ENCODE assay signal across 27 cellular contexts in the genomic region with DNA sequence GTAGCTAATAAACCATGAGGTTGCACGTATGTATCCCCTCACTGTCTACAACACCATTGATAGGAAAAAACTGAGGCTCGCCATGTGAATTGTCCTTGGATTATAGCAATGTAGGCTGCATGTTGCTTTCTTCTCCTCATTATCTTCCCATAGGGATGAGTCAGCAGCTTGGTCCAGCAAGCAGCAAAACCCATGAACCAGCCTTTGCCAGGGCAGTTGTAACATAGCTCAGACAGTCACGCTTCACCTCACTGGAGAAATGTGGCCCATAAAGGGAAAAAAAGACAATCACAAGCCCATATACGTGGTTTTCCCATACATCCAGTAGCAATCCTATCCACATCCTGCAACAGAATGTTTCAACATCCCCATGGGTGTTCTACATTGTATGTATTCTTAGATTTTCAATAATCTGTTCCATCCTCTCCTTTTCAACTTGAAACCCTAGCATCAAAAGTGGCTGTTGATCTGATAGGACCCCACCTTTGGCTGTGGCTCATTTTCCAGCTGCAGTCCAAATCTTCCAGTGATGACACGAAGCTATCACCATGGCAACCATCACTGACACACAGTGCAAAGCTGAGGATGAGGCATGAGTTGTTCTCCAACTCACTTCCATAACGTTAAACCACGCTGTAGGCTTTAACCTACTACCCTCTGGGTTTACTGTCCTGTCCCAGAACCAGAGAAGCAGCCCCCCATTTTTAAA. TPM values are rescaled to one million over a fixed set of nuclear protein-coding genes. Genes with fewer than 3 reads are reported as not detected.
DNase-seq lines count a peak whose midpoint lies in the region; ATAC-seq, FAIRE-seq and TF ChIP-seq lines count a peak whose summit lies in the region.
"Had no signal": no experiment of that assay in that cellular context is flagged by ENCODE, and none has a peak within 500 bp of the region (broad histone marks: within the 10 kb centered on the region; RNA-seq: fewer than 3 reads in every experiment).

No MANE protein-coding gene starts in this region.

- no peak for TF ChIP-seq CTCF in A549 (IDR thresholded peaks at IDR 0.05)

- ATAC-seq in A549 (peak; percentile 32 to 36; a peak in 4 of 6 replicates), HG02571 (IDR thresholded peaks at IDR 0.05; ENCODE audit: unreplicated experiment) (no peak), GM18907 (IDR thresholded peaks at IDR 0.05; ENCODE audit: unreplicated experiment) (no peak)
- no peak for ATAC-seq in stimulated activated effector memory CD8-positive, alpha-beta T cell treated with anti-CD3 and anti-CD28 coated beads, Interleukin-12 subunit alpha, Interleukin-12 subunit beta, amount 100 ng/mL, for 72 hours
- ATAC-seq: activated T-cell treated with anti-CD3 and anti-CD28 coated beads, Interleukin-2, amount 50 U/mL, for 72 hours had no signal

- H3K4me1 Mint-ChIP-seq in stimulated activated effector memory CD8-positive, alpha-beta T cell treated with anti-CD3 and anti-CD28 coated beads, Interleukin-12 subunit alpha, Interleukin-12 subunit beta, amount 100 ng/mL, for 72 hours, result no peaks in the 10 kb centered on the region
- H3K4me1 Mint-ChIP-seq: activated naive CD4-positive, alpha-beta T cell treated with anti-CD3 and anti-CD28 coated beads, Interleukin-2, amount 10 ng/mL, durations not matched to agents 7 days and 5 days; IgD-negative memory B cell had no signal

- H3K4me3 Mint-ChIP-seq in stimulated activated effector memory CD8-positive, alpha-beta T cell treated with anti-CD3 and anti-CD28 coated beads, Interleukin-12 subunit alpha, Interleukin-12 subunit beta, amount 100 ng/mL, for 72 hours, result no peak overlapping the region
- H3K4me3 Mint-ChIP-seq: activated naive CD4-positive, alpha-beta T cell treated with anti-CD3 and anti-CD28 coated beads, Interleukin-2, amount 10 ng/mL, durations not matched to agents 7 days and 5 days; activated T-cell treated with anti-CD3 and anti-CD28 coated beads, Interleukin-2, amount 50 U/mL, for 72 hours; IgD-negative memory B cell; T-helper 1 cell treated with Interleukin-12 subunit alpha and Interleukin-12 subunit beta and Interleukin-4 antibody, amounts not matched to agents 30 μg/mL and 1 μg/mL, for 36 hours had no signal

- H3K9me3 ChIP-seq in A549, result no peaks in the 10 kb centered on the region
- H3K9me3 ChIP-seq: spleen, uterus had no signal

- H3K4me1 ChIP-seq in A549, result peaks cover 80% of the 10 kb centered on the region
- H3K4me1 ChIP-seq: spleen, uterus had no signal

- POLR2A ChIA-PET in A549 (lab: Yijun Ruan, JAX), result interaction anchor here (1.3 kb wide), 1 partner anchor 35 kb away, joined by 4 read pairs; no protein-coding TSS in a partner anchor

- peak overlapping the region; percentile 92 for H3K27ac ChIP-seq in A549
- H3K27ac ChIP-seq: cardiac muscle cell, coronary artery, spleen, uterus had no signal

- FAIRE-seq in A549 (lab: Jason Lieb, UNC), result peak; percentile 67
- FAIRE-seq in HTR-8/SVneo (lab: Jason Lieb, UNC), result no peak
- FAIRE-seq: GM12892 had no signal

- DNase-seq in A549 (ENCODE audit: low read depth in 1 of 2, low spot score in 1 of 2) (peak in 1 of 2 experiments; percentile 63), HK-2 (ENCODE audit: unreplicated experiment) (peak; percentile 71), astrocyte of the hippocampus (ENCODE audit: low read depth, low spot score) (peak; percentile 67), left kidney (ENCODE audit: low read depth, low spot score) (peak; percentile 86), HTR-8/SVneo (ENCODE audit: insufficient read length, low spot score) (no peak)
- DNase-seq in stimulated activated effector memory CD8-positive, alpha-beta T cell treated with anti-CD3 and anti-CD28 coated beads, Interleukin-12 subunit alpha, Interleukin-12 subunit beta, amount 100 ng/mL, for 72 hours (ENCODE audit: low spot score in 2 of 2), result no peak
- DNase-seq: activated CD4-positive, alpha-beta T cell treated with anti-CD3 and anti-CD28 coated beads for 4 hours; activated naive CD4-positive, alpha-beta T cell treated with anti-CD3 and anti-CD28 coated beads, Interleukin-2, amount 10 ng/mL, durations not matched to agents 7 days and 5 days; activated T-cell treated with anti-CD3 and anti-CD28 coated beads, Interleukin-2, amount 50 U/mL, for 72 hours; DND-41; HCEC 1CT; NCI-H1436 treated with DMSO at 0.1 percent for 48 hours; NCI-H526; occipital lobe; spleen; stimulated activated CD4-positive, alpha-beta T cell treated with anti-CD3 and anti-CD28 coated beads, Interleukin-4, amount 100 ng/mL, for 1 hour; stimulated activated naive CD4-positive, alpha-beta T cell; uterus had no signal

- H3K4me2 ChIP-seq in A549, result peak overlapping the region; percentile 39

- no peak for TF ChIP-seq POLR2A in A549 (IDR thresholded peaks at IDR 0.05; ENCODE audit: low read length)

- 58% methylated on average over 7 of the region's 7 CpGs for WGBS in A549 (ENCODE audit: missing lambda C conversion rate)

- TF ChIP-seq RAD21 in A549 (conservative IDR thresholded peaks at IDR 0.05 in 1 of 2, IDR thresholded peaks at IDR 0.05 in 1 of 2), result no peak

- no peaks in the 10 kb centered on the region for H3K9me3 Mint-ChIP-seq in stimulated activated effector memory CD8-positive, alpha-beta T cell treated with anti-CD3 and anti-CD28 coated beads, Interleukin-12 subunit alpha, Interleukin-12 subunit beta, amount 100 ng/mL, for 72 hours
- H3K9me3 Mint-ChIP-seq: activated naive CD4-positive, alpha-beta T cell treated with anti-CD3 and anti-CD28 coated beads, Interleukin-2, amount 10 ng/mL, durations not matched to agents 7 days and 5 days; activated T-cell treated with anti-CD3 and anti-CD28 coated beads, Interleukin-2, amount 50 U/mL, for 72 hours; IgD-negative memory B cell; T-helper 1 cell treated with Interleukin-12 subunit alpha and Interleukin-12 subunit beta and Interleukin-4 antibody, amounts not matched to agents 30 μg/mL and 1 μg/mL, for 36 hours had no signal

- CTCF ChIA-PET in A549 (lab: Yijun Ruan, JAX), result interaction anchor here (0.9 kb wide), 1 partner anchor 208 kb away, joined by 4 read pairs; no protein-coding TSS in a partner anchor

- no peak for TF ChIP-seq EP300 in A549 (IDR thresholded peaks at IDR 0.05)

- H3K27ac Mint-ChIP-seq in stimulated activated effector memory CD8-positive, alpha-beta T cell treated with anti-CD3 and anti-CD28 coated beads, Interleukin-12 subunit alpha, Interleukin-12 subunit beta, amount 100 ng/mL, for 72 hours, result no peak overlapping the region
- H3K27ac Mint-ChIP-seq: activated naive CD4-positive, alpha-beta T cell treated with anti-CD3 and anti-CD28 coated beads, Interleukin-2, amount 10 ng/mL, durations not matched to agents 7 days and 5 days; activated T-cell treated with anti-CD3 and anti-CD28 coated beads, Interleukin-2, amount 50 U/mL, for 72 hours; IgD-negative memory B cell; T-helper 1 cell treated with Interleukin-12 subunit alpha and Interleukin-12 subunit beta and Interleukin-4 antibody, amounts not matched to agents 30 μg/mL and 1 μg/mL, for 36 hours had no signal

- H3K4me3 ChIP-seq in A549, result no peak overlapping the region
- H3K4me3 ChIP-seq: cardiac muscle cell, coronary artery, spleen, uterus had no signal

- H3K36me3 Mint-ChIP-seq in stimulated activated effector memory CD8-positive, alpha-beta T cell treated with anti-CD3 and anti-CD28 coated beads, Interleukin-12 subunit alpha, Interleukin-12 subunit beta, amount 100 ng/mL, for 72 hours, result no peaks in the 10 kb centered on the region
- H3K36me3 Mint-ChIP-seq: activated naive CD4-positive, alpha-beta T cell treated with anti-CD3 and anti-CD28 coated beads, Interleukin-2, amount 10 ng/mL, durations not matched to agents 7 days and 5 days had no signal

TF ChIP-seq in A549, 52 proteins besides CTCF, POLR2A, EP300 and RAD21:
- TF ChIP-seq NPAS2 (CRISPR knock-in tag; IDR thresholded peaks at IDR 0.05; ENCODE audit: borderline replicate concordance) (no peak), JUNB (IDR thresholded peaks at IDR 0.05) (no peak), KDM5A (IDR thresholded peaks at IDR 0.05) (no peak), MAFK (IDR thresholded peaks at IDR 0.05; ENCODE audit: partially characterized antibody) (peak; percentile 84), FOSL2 (IDR thresholded peaks at IDR 0.05) (0 out of 2 replicates have a peak, but pooled peaks have one; percentile 29), FOSL2 (CRISPR knock-in tag; IDR thresholded peaks at IDR 0.05) (0 out of 2 replicates have a peak, but pooled peaks have one; percentile 30)
- TF ChIP-seq, protein P1, sequence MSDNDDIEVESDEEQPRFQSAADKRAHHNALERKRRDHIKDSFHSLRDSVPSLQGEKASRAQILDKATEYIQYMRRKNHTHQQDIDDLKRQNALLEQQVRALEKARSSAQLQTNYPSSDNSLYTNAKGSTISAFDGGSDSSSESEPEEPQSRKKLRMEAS (IDR thresholded peaks at IDR 0.05), result no peak

RNA-seq across cellular contexts. Expression of gene GRIN2B, which starts 34.0 kb away (rescaled TPM):
- polyA plus RNA-seq in A549 (2011; rRNA removed), result 3.2 and 3.3 TPM in 2 replicates
- polyA plus RNA-seq in A549 (2012; cell fraction: cytosol; rRNA removed), result 4.6 and 5.5 TPM in 2 replicates
- 3.9 and 5.6 TPM in 2 replicates for polyA plus RNA-seq in A549 (2012; cell fraction: nucleus; rRNA removed)
- polyA plus RNA-seq in A549 (2017; fragmentation: RNase III; extraction: RNeasy Plus Mini Kit Qiagen cat#74134 plus additional on column Dnase treatment), result 2.4 to 4.0 TPM (median 2.9 TPM) in 3 replicates
- polyA minus RNA-seq in A549 (2011; rRNA and poly(A)+ RNA removed), result 16.9 and 21.2 TPM in 2 replicates
- polyA plus RNA-seq: BJ, cardiac muscle cell, fibroblast of lung, IgD-negative memory B cell had no signal

Comparison
In these comparisons a context has a peak if more than half of its experiments do, and no peak if none do; other contexts are left out.
1. ATAC-seq: peak in A549 (2 of 2); none in stimulated activated effector memory CD8-positive, alpha-beta T cell treated with anti-CD3 and anti-CD28 coated beads, Interleukin-12 subunit alpha, Interleukin-12 subunit beta, amount 100 ng/mL, for 72 hours (single experiment), HG02571 (single experiment) and GM18907 (single experiment).
2. DNase-seq: peak in HK-2 (single experiment), astrocyte of the hippocampus (single experiment) and left kidney (single experiment); none in stimulated activated effector memory CD8-positive, alpha-beta T cell treated with anti-CD3 and anti-CD28 coated beads, Interleukin-12 subunit alpha, Interleukin-12 subunit beta, amount 100 ng/mL, for 72 hours (0 of 2) and HTR-8/SVneo (single experiment).